11 cellular contexts compared by ENCODE assay signal in genomic region chr5:150113047-150113744, GRCh38. TPM values are rescaled to one million over a fixed set of nuclear protein-coding genes. Genes with fewer than 3 reads are reported as not detected.
A peak's percentile ranks its signal among the peaks of the same experiment; 100 is the strongest.
DNase-seq lines count a peak whose midpoint lies in the region; FAIRE-seq and TF ChIP-seq lines count a peak whose summit lies in the region.
"Had no signal": no experiment of that assay in that cellular context is flagged by ENCODE, and none has a peak within 500 bp of the region (broad histone marks: within the 10 kb centered on the region; RNA-seq: fewer than 3 reads in every experiment).

No MANE protein-coding gene starts in this region.

- H3K9me3 ChIP-seq in astrocyte (ENCODE audit: insufficient read depth, low read depth, low read length): no peaks in the 10 kb centered on the region
- H3K9me3 ChIP-seq in suprapubic skin: no peaks in the 10 kb centered on the region

- no peak for FAIRE-seq in astrocyte (lab: Jason Lieb, UNC)

- in situ Hi-C loops in GM13976 (cut with MboI; ENCODE audit: low sequenced_read_pairs, unreplicated experiment): no loop called here

- WGBS in suprapubic skin: 57% methylated on average over 18 of the region's 18 CpGs

- no peak for TF ChIP-seq EP300 in suprapubic skin (IDR thresholded peaks at IDR 0.05)

- H3K4me1 ChIP-seq in astrocyte (ENCODE audit: insufficient read depth, low read length) (peaks cover 22% of the 10 kb centered on the region), suprapubic skin (peaks cover 17% of the 10 kb centered on the region)

- peak overlapping the region; percentile 33 for H2AFZ ChIP-seq in astrocyte (ENCODE audit: low read depth, low read length)

- H3K27me3 Mint-ChIP-seq in astrocyte (ENCODE audit: low read depth, unreplicated experiment): no peaks in the 10 kb centered on the region

- peak overlapping the region; percentile 63 for H3K27ac Mint-ChIP-seq in astrocyte (ENCODE audit: unreplicated experiment)
- H3K27ac Mint-ChIP-seq: activated naive CD4-positive, alpha-beta T cell treated with anti-CD3 and anti-CD28 coated beads, Interleukin-2, amount 10 ng/mL, durations not matched to agents 7 days and 5 days; stimulated activated effector memory CD8-positive, alpha-beta T cell treated with anti-CD3 and anti-CD28 coated beads, Interleukin-12 subunit alpha, Interleukin-12 subunit beta, amount 100 ng/mL, for 72 hours; T-helper 1 cell treated with Interleukin-12 subunit alpha and Interleukin-12 subunit beta and Interleukin-4 antibody, amounts not matched to agents 30 μg/mL and 1 μg/mL, for 36 hours had no signal

- no peaks in the 10 kb centered on the region for H3K27me3 ChIP-seq in HL-60 (ENCODE audit: insufficient read depth, poor library complexity, severe bottlenecking)
- no peaks in the 10 kb centered on the region for H3K27me3 ChIP-seq in astrocyte (ENCODE audit: insufficient read depth, low read length)
- no peaks in the 10 kb centered on the region for H3K27me3 ChIP-seq in suprapubic skin

- H3K9ac ChIP-seq in astrocyte (ENCODE audit: low read length): peak overlapping the region; percentile 48

- H4K20me1 ChIP-seq in astrocyte (ENCODE audit: insufficient read depth, low read length): no peaks in the 10 kb centered on the region

- H3K36me3 Mint-ChIP-seq in astrocyte (ENCODE audit: low read depth, unreplicated experiment): peaks cover 3% of the 10 kb centered on the region
- H3K36me3 Mint-ChIP-seq: activated naive CD4-positive, alpha-beta T cell treated with anti-CD3 and anti-CD28 coated beads, Interleukin-2, amount 10 ng/mL, durations not matched to agents 7 days and 5 days; stimulated activated effector memory CD8-positive, alpha-beta T cell treated with anti-CD3 and anti-CD28 coated beads, Interleukin-12 subunit alpha, Interleukin-12 subunit beta, amount 100 ng/mL, for 72 hours had no signal

- TF ChIP-seq CTCF in HL-60 (IDR thresholded peaks at IDR 0.05; ENCODE audit: insufficient read depth, low read length): no peak
- no peak for TF ChIP-seq CTCF in astrocyte (IDR thresholded peaks at IDR 0.05; ENCODE audit: insufficient read depth, low read depth, low read length)
- TF ChIP-seq CTCF in suprapubic skin (IDR thresholded peaks at IDR 0.05): no peak
- TF ChIP-seq CTCF in GM13976 (IDR thresholded peaks at IDR 0.05; ENCODE audit: borderline replicate concordance, control extremely low read depth, extremely low read depth, insufficient read depth, missing control alignments): no peak

- H3K4me1 Mint-ChIP-seq in astrocyte (ENCODE audit: low read depth, unreplicated experiment): peaks cover 25% of the 10 kb centered on the region
- H3K4me1 Mint-ChIP-seq: activated naive CD4-positive, alpha-beta T cell treated with anti-CD3 and anti-CD28 coated beads, Interleukin-2, amount 10 ng/mL, durations not matched to agents 7 days and 5 days; stimulated activated effector memory CD8-positive, alpha-beta T cell treated with anti-CD3 and anti-CD28 coated beads, Interleukin-12 subunit alpha, Interleukin-12 subunit beta, amount 100 ng/mL, for 72 hours had no signal

- no peak overlapping the region for H3K4me3 Mint-ChIP-seq in astrocyte (ENCODE audit: unreplicated experiment)
- H3K4me3 Mint-ChIP-seq: activated naive CD4-positive, alpha-beta T cell treated with anti-CD3 and anti-CD28 coated beads, Interleukin-2, amount 10 ng/mL, durations not matched to agents 7 days and 5 days; stimulated activated effector memory CD8-positive, alpha-beta T cell treated with anti-CD3 and anti-CD28 coated beads, Interleukin-12 subunit alpha, Interleukin-12 subunit beta, amount 100 ng/mL, for 72 hours; T-helper 1 cell treated with Interleukin-12 subunit alpha and Interleukin-12 subunit beta and Interleukin-4 antibody, amounts not matched to agents 30 μg/mL and 1 μg/mL, for 36 hours had no signal

- no peaks in the 10 kb centered on the region for H3K79me2 ChIP-seq in astrocyte (ENCODE audit: insufficient read depth, low read length)

- H3K4me2 ChIP-seq in astrocyte (ENCODE audit: low read length): peak overlapping the region; percentile 46

- TF ChIP-seq POLR2A in suprapubic skin (IDR thresholded peaks at IDR 0.05): no peak

- H3K4me3 ChIP-seq in HL-60 (replicated peaks; ENCODE audit: insufficient read depth, low read length): no peak overlapping the region
- no peak overlapping the region for H3K4me3 ChIP-seq in astrocyte (ENCODE audit: insufficient read depth, low read depth, low read length)
- no peak overlapping the region for H3K4me3 ChIP-seq in suprapubic skin

- peaks cover 2% of the 10 kb centered on the region for H3K9me3 Mint-ChIP-seq in astrocyte (ENCODE audit: unreplicated experiment)
- H3K9me3 Mint-ChIP-seq: activated naive CD4-positive, alpha-beta T cell treated with anti-CD3 and anti-CD28 coated beads, Interleukin-2, amount 10 ng/mL, durations not matched to agents 7 days and 5 days; stimulated activated effector memory CD8-positive, alpha-beta T cell treated with anti-CD3 and anti-CD28 coated beads, Interleukin-12 subunit alpha, Interleukin-12 subunit beta, amount 100 ng/mL, for 72 hours; T-helper 1 cell treated with Interleukin-12 subunit alpha and Interleukin-12 subunit beta and Interleukin-4 antibody, amounts not matched to agents 30 μg/mL and 1 μg/mL, for 36 hours had no signal

- no peak overlapping the region for H3K27ac ChIP-seq in HL-60 (replicated peaks)
- peak overlapping the region; percentile 74 for H3K27ac ChIP-seq in astrocyte (ENCODE audit: low read depth, low read length)
- peak overlapping the region; percentile 26 for H3K27ac ChIP-seq in suprapubic skin

- H3K36me3 ChIP-seq in astrocyte (ENCODE audit: insufficient read depth, low read length): peaks cover 13% of the 10 kb centered on the region
- H3K36me3 ChIP-seq in suprapubic skin: peaks cover 8% of the 10 kb centered on the region

- DNase-seq in HL-60 (ENCODE audit: low read depth in 1 of 2, low spot score in 1 of 2): peak; percentile 33 to 71
- peak; percentile 18 for DNase-seq in astrocyte (ENCODE audit: low read depth)
- peak; percentile 32 for DNase-seq in iris pigment epithelial cell (ENCODE audit: low read depth)
- peak in 1 of 2 donors; percentile 73 for DNase-seq in suprapubic skin (ENCODE audit: low spot score in 2 of 2)
- DNase-seq in putamen (ENCODE audit: low spot score): no peak
- DNase-seq in GM13976 (ENCODE audit: low spot score): no peak
- no peak for DNase-seq in UCSD-AML1 (lab: John Stamatoyannopoulos, UW; ENCODE audit: unreplicated experiment)
- no peak for DNase-seq in SW 1271 (lab: John Stamatoyannopoulos, UW)
- DNase-seq: activated naive CD4-positive, alpha-beta T cell treated with anti-CD3 and anti-CD28 coated beads, Interleukin-2, amount 10 ng/mL, durations not matched to agents 7 days and 5 days had no signal

RNA-seq across cellular contexts. Expression of gene CSF1R, which starts 26.8 kb away (rescaled TPM):
- total RNA-seq in astrocyte (1.4 and 1.6 TPM in 2 replicates), suprapubic skin (10 to 100 TPM in 3 of 4 donors, 1 to 10 TPM in 1; 9.9 to 39.7 (median 19.7) TPM)

RNA-seq across cellular contexts. Expression of gene PDGFRB, which starts 42.4 kb away (rescaled TPM):
- 78.8 and 96.6 TPM in 2 replicates for total RNA-seq in astrocyte
- total RNA-seq in suprapubic skin: 10 to 100 TPM; 23.8 to 51.4 (median 43.9) TPM

RNA-seq across cellular contexts. Expression of gene CDX1, which starts 53.4 kb away (rescaled TPM):
- total RNA-seq in astrocyte: 0.50 TPM in 1 of 2 replicates, not detected in the other
- under 1 TPM in 2 of 4 donors, not detected in 2; 0.26 to 0.76 TPM for total RNA-seq in suprapubic skin

Comparison
In these comparisons a context has a peak if more than half of its experiments do, and no peak if none do; other contexts are left out.
1. DNase-seq: peak in HL-60 (2 of 2), astrocyte (single experiment) and iris pigment epithelial cell (single experiment); none in putamen (single experiment), GM13976 (single experiment), UCSD-AML1 (single experiment) and SW 1271 (0 of 2).